ENCODE assay signal across 37 cellular contexts in the genomic region with DNA sequence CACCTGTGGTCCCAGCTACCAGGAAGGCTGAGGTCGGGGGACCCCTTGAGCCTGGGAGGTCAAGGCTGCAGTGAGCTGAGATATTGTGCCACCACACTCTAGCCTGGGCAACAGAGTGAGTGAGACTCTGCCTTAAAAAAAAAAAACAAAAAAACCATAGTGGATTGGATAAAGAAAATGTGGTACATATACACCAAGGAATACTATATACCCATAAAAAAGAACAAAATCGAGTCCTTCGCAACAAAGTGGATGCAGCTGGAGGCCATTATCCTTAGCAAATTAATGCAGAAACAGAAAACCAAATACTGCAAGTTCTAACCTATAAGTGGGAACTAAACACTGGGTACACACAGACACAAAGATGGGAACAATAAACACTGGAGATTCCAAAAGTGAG. TPM values are rescaled to one million over a fixed set of nuclear protein-coding genes. Genes with fewer than 3 reads are reported as not detected.
DNase-seq lines count a peak whose midpoint lies in the region; ATAC-seq, FAIRE-seq and TF ChIP-seq lines count a peak whose summit lies in the region.
"Had no signal": no experiment of that assay in that cellular context is flagged by ENCODE, and none has a peak within 500 bp of the region (broad histone marks: within the 10 kb centered on the region; RNA-seq: fewer than 3 reads in every experiment).

No MANE protein-coding gene starts in this region.

- intact Hi-C loops in K562 (cut with micrococcal nuclease), result no loop called here

- H3K27me3 ChIP-seq in SK-N-SH (ENCODE audit: insufficient read depth) (no peaks in the 10 kb centered on the region), K562 (ENCODE audit: control insufficient read depth in 2 of 2, insufficient read depth in 2 of 2, low read length in 2 of 2) (no peaks in the 10 kb centered on the region), Karpas-422 (ENCODE audit: low read length) (no peaks in the 10 kb centered on the region)
- H3K27me3 ChIP-seq: BE2C; BLaER1; BLaER1 treated with 17β-estradiol and CSF1 and Interleukin-3, amounts not matched to agents 10 nM and 100 nM had no signal

- BruUV-seq in K562 (replicated peaks; lab: Mats Ljungman, UMichigan), result no TSS peak

- no peaks in the 10 kb centered on the region for H3K9me1 ChIP-seq in K562 (ENCODE audit: control insufficient read depth, insufficient read depth, low read length)

- H4K20me1 ChIP-seq in SK-N-SH (ENCODE audit: insufficient read depth) (no peaks in the 10 kb centered on the region), K562 (replicated peaks; ENCODE audit: control insufficient read depth, insufficient read depth, low read length) (no peaks in the 10 kb centered on the region), Karpas-422 (ENCODE audit: insufficient read depth, low read depth, low read length) (no peaks in the 10 kb centered on the region)
- H4K20me1 ChIP-seq: BLaER1; BLaER1 treated with 17β-estradiol and CSF1 and Interleukin-3, amounts not matched to agents 10 nM and 100 nM had no signal

- TF ChIP-seq EP300 in SK-N-SH (IDR thresholded peaks at IDR 0.05; ENCODE audit: borderline replicate concordance in 1 of 2, low read depth in 1 of 2, low read length in 1 of 2) (no peak), K562 (IDR thresholded peaks at IDR 0.05; ENCODE audit: low read length) (no peak)

- H3K27ac ChIP-seq in SK-N-SH (ENCODE audit: low read depth in 2 of 2, low read length in 1 of 2) (no peak overlapping the region), HEK293 (ENCODE audit: extremely low read depth, low read depth, low read length) (no peak overlapping the region), K562 (ENCODE audit: extremely low read depth, low read depth, low read length) (no peak overlapping the region), Karpas-422 (ENCODE audit: low read length) (no peak overlapping the region)
- H3K27ac ChIP-seq: 22Rv1; A549; BLaER1; BLaER1 treated with 17β-estradiol and CSF1 and Interleukin-3, amounts not matched to agents 10 nM and 100 nM; C4-2B had no signal

- H3K27ac Mint-ChIP-seq in progenitor cell of endocrine pancreas, result peak overlapping the region; percentile 52
- H3K27ac Mint-ChIP-seq: B cell; CD4-positive, alpha-beta T cell; CD4-positive, CD25-positive, alpha-beta regulatory T cell; CD8-positive, alpha-beta T cell had no signal

- peaks cover 12% of the 10 kb centered on the region for H3K36me3 Mint-ChIP-seq in progenitor cell of endocrine pancreas (ENCODE audit: insufficient read depth)

- POLR2A ChIA-PET in SK-N-SH (lab: Yijun Ruan, JAX), result no interaction called here
- POLR2A ChIA-PET in HEK293 (lab: Yijun Ruan, JAX), result interaction anchor here (0.6 kb wide), 1 partner anchor 73 kb away, joined by 3 read pairs; no protein-coding TSS in a partner anchor
- POLR2A ChIA-PET in K562 (lab: Yijun Ruan, JAX), result no interaction called here

- H3K36me3 ChIP-seq in SK-N-SH (replicated peaks in 1 of 2; ENCODE audit: control insufficient read depth in 1 of 2, insufficient read depth in 2 of 2, low read length in 1 of 2) (no peaks in the 10 kb centered on the region), HEK293 (ENCODE audit: control insufficient read depth in 2 of 2, insufficient read depth in 1 of 2, low read length in 2 of 2) (peaks cover 0 to 6% of the 10 kb centered on the region in 2 experiments; a peak in 2 of 3 replicates), K562 (ENCODE audit: control insufficient read depth, insufficient read depth, low read length) (no peaks in the 10 kb centered on the region), Karpas-422 (ENCODE audit: insufficient read depth, low read length) (peaks cover 9% of the 10 kb centered on the region; the same call in 1 of the 2 replicates)
- H3K36me3 ChIP-seq: BE2C had no signal

- no peak overlapping the region for H3K4me3 Mint-ChIP-seq in progenitor cell of endocrine pancreas (ENCODE audit: low read depth)
- H3K4me3 Mint-ChIP-seq: B cell; CD14-positive monocyte; CD4-positive, alpha-beta memory T cell; CD4-positive, alpha-beta T cell; CD4-positive, CD25-positive, alpha-beta regulatory T cell; CD8-positive, alpha-beta memory T cell; CD8-positive, alpha-beta T cell had no signal

- TF ChIP-seq CTCF in SK-N-SH (IDR thresholded peaks at IDR 0.05) (no peak), HEK293 (tag by site-specific recombination; IDR thresholded peaks at IDR 0.05) (no peak), K562 (IDR thresholded peaks at IDR 0.05 in 2 of 3, conservative IDR thresholded peaks at IDR 0.05 in 1 of 3; ENCODE audit: insufficient read depth in 2 of 3, low read depth in 1 of 3, low read length in 3 of 3) (no peak), progenitor cell of endocrine pancreas (IDR thresholded peaks at IDR 0.05; ENCODE audit: unreplicated experiment) (no peak)

- CTCF ChIA-PET in SK-N-SH (lab: Yijun Ruan, JAX), result no interaction called here
- CTCF ChIA-PET in HEK293 (lab: Yijun Ruan, JAX), result no interaction called here
- CTCF ChIA-PET in K562 (lab: Yijun Ruan, JAX; ENCODE audit: low intra/inter-chr PET ratio), result no interaction called here

- no peak for TF ChIP-seq POLR2A in K562 (conservative IDR thresholded peaks at IDR 0.05)

- H3K9me3 Mint-ChIP-seq in progenitor cell of endocrine pancreas (ENCODE audit: low read depth), result no peaks in the 10 kb centered on the region
- H3K9me3 Mint-ChIP-seq: CD4-positive, alpha-beta memory T cell; CD4-positive, alpha-beta T cell; CD8-positive, alpha-beta memory T cell; CD8-positive, alpha-beta T cell had no signal

- peaks cover 6% of the 10 kb centered on the region for H3F3A ChIP-seq in SK-N-SH (replicated peaks; ENCODE audit: insufficient read depth)

- H3K4me1 ChIP-seq in SK-N-SH (ENCODE audit: control insufficient read depth in 1 of 2, insufficient read depth in 2 of 2, low read depth in 1 of 2, low read length in 1 of 2) (no peaks in the 10 kb centered on the region), HEK293 (ENCODE audit: control insufficient read depth, insufficient read depth, low read length) (no peaks in the 10 kb centered on the region), K562 (replicated peaks in 1 of 2; ENCODE audit: control insufficient read depth in 2 of 2, insufficient read depth in 2 of 2, low read length in 2 of 2) (no peaks in the 10 kb centered on the region; a peak in 1 of 5 replicates), Karpas-422 (ENCODE audit: low read length) (no peaks in the 10 kb centered on the region)
- H3K4me1 ChIP-seq: BE2C, BLaER1 had no signal

- 85% methylated on average over 3 of the region's 3 CpGs for WGBS in SK-N-SH (ENCODE audit: low lambda C conversion rate)
- 74% methylated on average over 3 of the region's 3 CpGs for WGBS in K562 (ENCODE audit: insufficient coverage, low coverage, missing lambda C conversion rate)

- no peaks in the 10 kb centered on the region for H3K27me3 Mint-ChIP-seq in progenitor cell of endocrine pancreas
- H3K27me3 Mint-ChIP-seq: B cell; CD4-positive, alpha-beta memory T cell; CD4-positive, alpha-beta T cell; CD4-positive, CD25-positive, alpha-beta regulatory T cell; CD8-positive, alpha-beta memory T cell had no signal

- H3K9ac ChIP-seq in SK-N-SH (no peak overlapping the region), K562 (ENCODE audit: insufficient read depth in 1 of 2, low read depth in 2 of 2, low read length in 2 of 2) (no peak overlapping the region), Karpas-422 (ENCODE audit: low read length) (no peak overlapping the region)
- H3K9ac ChIP-seq: BLaER1; BLaER1 treated with 17β-estradiol and CSF1 and Interleukin-3, amounts not matched to agents 10 nM and 100 nM had no signal

- H3K9me2 ChIP-seq in SK-N-SH (no peaks in the 10 kb centered on the region), Karpas-422 (replicated peaks; ENCODE audit: insufficient read depth, low read length) (no peaks in the 10 kb centered on the region)

- in situ Hi-C loops in K562 (cut with MboI), result no loop called here

- H3K4me3 ChIP-seq in SK-N-SH (ENCODE audit: low read depth in 2 of 2, low read length in 1 of 2), result no peak overlapping the region
- H3K4me3 ChIP-seq in HEK293 (ENCODE audit: low read depth, low read length), result no peak overlapping the region
- H3K4me3 ChIP-seq in K562, result no peak overlapping the region
- H3K4me3 ChIP-seq in Karpas-422 (ENCODE audit: low read length), result no peak overlapping the region
- H3K4me3 ChIP-seq: A549; BLaER1; BLaER1 treated with 17β-estradiol and CSF1 and Interleukin-3, amounts not matched to agents 10 nM and 100 nM had no signal

- no peak for TF ChIP-seq RAD21 in SK-N-SH (IDR thresholded peaks at IDR 0.05; ENCODE audit: low read length)
- TF ChIP-seq RAD21 in K562 (CRISPR knock-in tag; conservative IDR thresholded peaks at IDR 0.05 in 1 of 2, IDR thresholded peaks at IDR 0.05 in 1 of 2), result no peak

- H3K4me1 Mint-ChIP-seq in progenitor cell of endocrine pancreas (ENCODE audit: low read depth), result no peaks in the 10 kb centered on the region
- H3K4me1 Mint-ChIP-seq: B cell; CD8-positive, alpha-beta memory T cell had no signal

- H3K9me3 ChIP-seq in SK-N-SH, result no peaks in the 10 kb centered on the region
- H3K9me3 ChIP-seq in HEK293 (ENCODE audit: control insufficient read depth, insufficient read depth, low read depth, low read length), result no peaks in the 10 kb centered on the region
- H3K9me3 ChIP-seq in K562 (replicated peaks; ENCODE audit: control insufficient read depth, insufficient read depth, low read depth, low read length), result no peaks in the 10 kb centered on the region
- no peaks in the 10 kb centered on the region for H3K9me3 ChIP-seq in Karpas-422 (ENCODE audit: low read length)
- H3K9me3 ChIP-seq: A549, BE2C, BLaER1, Caco-2 had no signal

- no peak for FAIRE-seq in K562 (lab: Jason Lieb, UNC)
- FAIRE-seq: A204.1, A549, D721Med had no signal

- H2AFZ ChIP-seq in SK-N-SH (ENCODE audit: low read depth) (no peak overlapping the region), K562 (ENCODE audit: low read depth, low read length) (no peak overlapping the region), Karpas-422 (ENCODE audit: low read length) (no peak overlapping the region)

- H3K79me2 ChIP-seq in SK-N-SH (ENCODE audit: insufficient read depth), result no peaks in the 10 kb centered on the region
- no peaks in the 10 kb centered on the region for H3K79me2 ChIP-seq in K562 (ENCODE audit: control insufficient read depth, insufficient read depth, low read length)
- H3K79me2 ChIP-seq in Karpas-422 (ENCODE audit: low read length), result 0 out of 2 replicates have a peak, but pooled peaks cover 2% of the 10 kb centered on the region

- no peak overlapping the region for H3K4me2 ChIP-seq in SK-N-SH
- no peak overlapping the region for H3K4me2 ChIP-seq in K562 (ENCODE audit: insufficient read depth, low read length)
- H3K4me2 ChIP-seq in Karpas-422 (ENCODE audit: low read depth, low read length, poor library complexity, severe bottlenecking), result no peak overlapping the region
- H3K4me2 ChIP-seq: A549; BLaER1; BLaER1 treated with 17β-estradiol and CSF1 and Interleukin-3, amounts not matched to agents 10 nM and 100 nM had no signal

- ATAC-seq in SK-N-SH treated with all-trans-retinoic acid at 6 μM for 48 hours (no peak), K562 (no peak), HG02870 (IDR thresholded peaks at IDR 0.05; ENCODE audit: unreplicated experiment) (no peak), HG03039 (IDR thresholded peaks at IDR 0.05; ENCODE audit: unreplicated experiment) (no peak)
- ATAC-seq: A549; CD8-positive, alpha-beta T cell had no signal

- DNase-seq in SK-N-SH (no peak), K562 (ENCODE audit: extremely low read depth in 1 of 4, low spot score in 3 of 4) (no peak), progenitor cell of endocrine pancreas (ENCODE audit: low spot score, unreplicated experiment) (no peak), Karpas-422 (no peak)
- DNase-seq: 8988T; ACHN; AML-193; BE2C; C1 segment of cervical spinal cord; Caco-2; Calu3; CD4-positive, alpha-beta memory T cell; CD4-positive, alpha-beta T cell; CD4-positive, CD25-positive, alpha-beta regulatory T cell; CD8-positive, alpha-beta memory T cell; CD8-positive, alpha-beta T cell; COR-L47; DMS 273 treated with DMSO at 0.1 percent for 48 hours; DMS153; DMS53; DMS79; DMS79 treated with DMSO at 0.1 percent for 48 hours; DND-41; EL had no signal

RNA-seq across cellular contexts. Expression of a gene that starts 20.6 kb away (rescaled TPM):
- polyA plus RNA-seq in SK-N-SH (2012; rRNA removed) (150 and 208 TPM in 2 replicates), K562 (2011; rRNA removed) (151 and 172 TPM in 2 replicates), K562 (2014; fragmentation: Illumina TruSeq; extraction: Trizol) (114 and 142 TPM in 2 replicates), K562 (2014; fragmentation: Nextera tagmentation; extraction: Ambion mirVana) (100 to 1,000 TPM; 226 to 273 TPM), K562 (2014; rRNA removed) (82.0 and 95.2 TPM in 2 replicates)
- polyA plus RNA-seq in SK-N-SH (2012; cell fraction: cytosol; rRNA removed), result 245 and 312 TPM in 2 replicates
- 54.1 and 132 TPM in 2 replicates for polyA plus RNA-seq in SK-N-SH (2012; cell fraction: nucleus; rRNA removed)
- 45.0 and 68.9 TPM in 2 replicates for total RNA-seq in K562 (2011; cell fraction: chromatin; rRNA removed; ENCODE audit: low replicate concordance)
- 61.5 and 90.7 TPM in 2 replicates for total RNA-seq in K562 (2011; cell fraction: nucleolus; rRNA removed)
- 64.5 and 107 TPM in 2 replicates for total RNA-seq in K562 (2011; cell fraction: nucleoplasm; rRNA removed)
- total RNA-seq in K562 (2014; rRNA removed) (41.1 and 59.1 TPM in 2 replicates), K562 (2014; rRNA removed; fragmentation: Illumina TruSeq; extraction: Trizol) (83.8 and 93.5 TPM in 2 replicates), K562 (2015; rRNA removed; fragmentation: Illumina TruSeq; extraction: Trizol) (72.2 and 72.4 TPM in 2 replicates), K562 (2021) (65.1 and 70.4 TPM in 2 replicates), progenitor cell of endocrine pancreas (133 and 134 TPM in 2 replicates)
- 115 and 117 TPM in 2 replicates for polyA plus RNA-seq in K562 (2011; cell fraction: cytosol; rRNA removed)
- 84.7 TPM in 2 replicates for polyA plus RNA-seq in K562 (2011; cell fraction: nucleus; rRNA removed)
- 87.8 and 109 TPM in 2 replicates for polyA plus RNA-seq in K562 (2012)
- 98.6 and 98.8 TPM in 2 replicates for polyA minus RNA-seq in K562 (2011; rRNA and poly(A)+ RNA removed)
- polyA minus RNA-seq in K562 (2011; cell fraction: cytosol; rRNA and poly(A)+ RNA removed), result 39.0 and 55.6 TPM in 2 replicates
- polyA minus RNA-seq in K562 (2011; cell fraction: nucleus; rRNA and poly(A)+ RNA removed), result 47.4 and 61.6 TPM in 2 replicates
- total RNA-seq in Karpas-422 (2014; rRNA removed; shearing (Covaris generic); ENCODE audit: low replicate concordance), result 40.2 and 69.7 TPM in 2 replicates
